ENCODE assay signal across 11 cellular contexts in genomic region chr1:205144751-205145150, GRCh38. TPM values are rescaled to one million over a fixed set of nuclear protein-coding genes. Genes with fewer than 3 reads are reported as not detected.
DNase-seq lines count a peak whose midpoint lies in the region; ATAC-seq and TF ChIP-seq lines count a peak whose summit lies in the region.
"Had no signal": no experiment of that assay in that cellular context is flagged by ENCODE, and none has a peak within 500 bp of the region (broad histone marks: within the 10 kb centered on the region; RNA-seq: fewer than 3 reads in every experiment).

No MANE protein-coding gene starts in this region.

- H3K9me3 Mint-ChIP-seq in activated T-cell treated with anti-CD3 and anti-CD28 coated beads, Interleukin-2, amount 50 U/mL, for 24 hours = no peaks in the 10 kb centered on the region
- no peaks in the 10 kb centered on the region for H3K9me3 Mint-ChIP-seq in effector memory CD8-positive, alpha-beta T cell

- H3K4me3 Mint-ChIP-seq in activated T-cell treated with anti-CD3 and anti-CD28 coated beads, Interleukin-2, amount 50 U/mL, for 24 hours = no peak overlapping the region
- H3K4me3 Mint-ChIP-seq in effector memory CD8-positive, alpha-beta T cell = no peak overlapping the region

- no peak for TF ChIP-seq CTCF in adrenal gland (IDR thresholded peaks at IDR 0.05)
- TF ChIP-seq CTCF in gastroesophageal sphincter (IDR thresholded peaks at IDR 0.05) = no peak
- TF ChIP-seq CTCF in thyroid gland (IDR thresholded peaks at IDR 0.05) = no peak
- no peak for TF ChIP-seq CTCF in heart right ventricle (IDR thresholded peaks at IDR 0.05)

- no peak for DNase-seq in activated T-cell treated with anti-CD3 and anti-CD28 coated beads, Interleukin-2, amount 50 U/mL, for 24 hours
- no peak for DNase-seq in activated T-cell treated with anti-CD3 and anti-CD28 coated beads, Interleukin-2, amount 50 U/mL, for 48 hours
- peak in 1 of 7 donors; percentile 46 for DNase-seq in adrenal gland
- DNase-seq in thyroid gland = no peak
- no peak for DNase-seq in activated CD4-positive, alpha-beta T cell treated with anti-CD3 and anti-CD28 coated beads, Interleukin-2, amount 50 U/mL, for 1 hour
- DNase-seq in heart right ventricle = no peak
- DNase-seq in effector memory CD8-positive, alpha-beta T cell = no peak
- DNase-seq: activated effector memory CD4-positive, alpha-beta T cell treated with Interleukin-2 at 50 U/mL for 16 hours; NCI-H1436 had no signal

- ATAC-seq in gastroesophageal sphincter (peak; percentile 41), heart right ventricle (no peak)
- no peak for ATAC-seq in effector memory CD8-positive, alpha-beta T cell (replicated peaks)

- no peak for TF ChIP-seq EP300 in gastroesophageal sphincter (IDR thresholded peaks at IDR 0.05)

- no peak overlapping the region for H3K4me3 ChIP-seq in adrenal gland
- H3K4me3 ChIP-seq in gastroesophageal sphincter = no peak overlapping the region
- H3K4me3 ChIP-seq in thyroid gland (replicated peaks in 1 of 3) = no peak overlapping the region
- no peak overlapping the region for H3K4me3 ChIP-seq in heart right ventricle

- TF ChIP-seq POLR2A in adrenal gland (IDR thresholded peaks at IDR 0.05) (peak in 1 of 2 donors; percentile 59), gastroesophageal sphincter (IDR thresholded peaks at IDR 0.05) (no peak), thyroid gland (IDR thresholded peaks at IDR 0.05) (no peak)

- H3K4me1 Mint-ChIP-seq in activated T-cell treated with anti-CD3 and anti-CD28 coated beads, Interleukin-2, amount 50 U/mL, for 24 hours (ENCODE audit: low read depth) = peaks cover 7% of the 10 kb centered on the region
- H3K4me1 Mint-ChIP-seq in effector memory CD8-positive, alpha-beta T cell (ENCODE audit: low read depth in 2 of 2) = peaks cover 5 to 9% of the 10 kb centered on the region in 2 donors

- H3K36me3 Mint-ChIP-seq in activated T-cell treated with anti-CD3 and anti-CD28 coated beads, Interleukin-2, amount 50 U/mL, for 24 hours (ENCODE audit: low read depth) = peaks cover 50% of the 10 kb centered on the region
- peaks cover 27% of the 10 kb centered on the region for H3K36me3 Mint-ChIP-seq in effector memory CD8-positive, alpha-beta T cell (ENCODE audit: insufficient read depth)

- H3K4me1 ChIP-seq in adrenal gland (replicated peaks in 1 of 2) (peaks cover 26 to 29% of the 10 kb centered on the region in 2 donors), gastroesophageal sphincter (peaks cover 0 to 28% (median 5%) of the 10 kb centered on the region in 3 donors), thyroid gland (peaks cover 16 to 34% of the 10 kb centered on the region in 2 donors), heart right ventricle (peaks cover 0 to 36% (median 17%) of the 10 kb centered on the region in 9 donors)

- H3K27ac Mint-ChIP-seq in activated T-cell treated with anti-CD3 and anti-CD28 coated beads, Interleukin-2, amount 50 U/mL, for 24 hours = peak overlapping the region; percentile 67
- H3K27ac Mint-ChIP-seq in effector memory CD8-positive, alpha-beta T cell = peak overlapping the region in 1 of 2 donors; percentile 33

- H3K9me3 ChIP-seq in adrenal gland (replicated peaks in 1 of 3) (no peaks in the 10 kb centered on the region), gastroesophageal sphincter (no peaks in the 10 kb centered on the region), thyroid gland (no peaks in the 10 kb centered on the region), heart right ventricle (no peaks in the 10 kb centered on the region)

- H3K27ac ChIP-seq in adrenal gland = peak overlapping the region; percentile 66 to 89 (median 73)
- peak overlapping the region; percentile 13 to 63 (median 55) for H3K27ac ChIP-seq in gastroesophageal sphincter
- peak overlapping the region; percentile 10 to 39 (median 38) for H3K27ac ChIP-seq in thyroid gland
- H3K27ac ChIP-seq in heart right ventricle = peak overlapping the region in 5 of 10 donors; percentile 22 to 49 (median 29)
- H3K27ac ChIP-seq: 22Rv1 had no signal

- intact Hi-C loops in adrenal gland (cut with DNase I) (no loop called here), thyroid gland (cut with DNase I) (loop anchor here (10.0 kb wide), 1 partner anchor 110 kb away; no protein-coding TSS in a partner anchor), heart right ventricle (cut with DNase I) (loop anchor here (5.0 to 10.0 kb wide), 8 partner anchors 108 to 170 kb away; no protein-coding TSS in a partner anchor)

- H3K27me3 ChIP-seq in adrenal gland (no peaks in the 10 kb centered on the region), gastroesophageal sphincter (no peaks in the 10 kb centered on the region), thyroid gland (no peaks in the 10 kb centered on the region), heart right ventricle (no peaks in the 10 kb centered on the region)

- 14 to 24% (median 19%) methylated on average over 1 of the region's 1 CpG for WGBS in adrenal gland, 4 donors
- WGBS in gastroesophageal sphincter (ENCODE audit: low coverage in 1 of 2), 2 donors = 0 to 17% methylated on average over 1 of the region's 1 CpG
- 42 to 54% methylated on average over 1 of the region's 1 CpG for WGBS in thyroid gland, 2 donors
- 6 to 19% methylated on average over 1 of the region's 1 CpG for WGBS in heart right ventricle, 2 donors

- no peaks in the 10 kb centered on the region for H3K27me3 Mint-ChIP-seq in activated T-cell treated with anti-CD3 and anti-CD28 coated beads, Interleukin-2, amount 50 U/mL, for 24 hours
- no peaks in the 10 kb centered on the region for H3K27me3 Mint-ChIP-seq in effector memory CD8-positive, alpha-beta T cell

- H3K36me3 ChIP-seq in adrenal gland (replicated peaks in 1 of 2) (peaks cover 0 to 20% of the 10 kb centered on the region in 2 donors), gastroesophageal sphincter (peaks cover 0 to 39% of the 10 kb centered on the region in 2 donors), thyroid gland (peaks cover 0 to 11% of the 10 kb centered on the region in 2 donors), heart right ventricle (peaks cover 0 to 42% (median 20%) of the 10 kb centered on the region in 9 donors)

RNA-seq across cellular contexts. Expression of gene RBBP5, which starts 23.0 kb away (rescaled TPM):
- 10 to 100 TPM; 15.8 to 26.0 (median 19.3) TPM for total RNA-seq in adrenal gland
- 10 to 100 TPM in 1 of 3 donors, 1 to 10 TPM in 2; 4.7 to 24.0 (median 5.9) TPM for polyA plus RNA-seq in adrenal gland
- 10 to 100 TPM; 11.8 to 18.1 (median 15.9) TPM for total RNA-seq in gastroesophageal sphincter
- total RNA-seq in thyroid gland = 10 to 100 TPM; 19.4 to 86.5 (median 41.6) TPM
- 10 to 100 TPM in 3 of 10 donors, 1 to 10 TPM in 7; 8.2 to 12.4 (median 9.1) TPM for total RNA-seq in heart right ventricle
- polyA plus RNA-seq in heart right ventricle = 1 to 10 TPM; 3.4 to 4.0 TPM

Comparison
In these comparisons a context has a peak if more than half of its experiments do, and no peak if none do; other contexts are left out.
1. intact Hi-C loops: an anchor here in thyroid gland (10.0 kb wide) and heart right ventricle (5.0 to 10.0 kb wide); none called in adrenal gland.